In genomic region chr2:209473930-209474419, GRCh38 we compare ENCODE assay signal across 11 cellular contexts. TPM values are rescaled to one million over a fixed set of nuclear protein-coding genes. Genes with fewer than 3 reads are reported as not detected.
DNase-seq lines count a peak whose midpoint lies in the region; ATAC-seq, FAIRE-seq and TF ChIP-seq lines count a peak whose summit lies in the region.
"Had no signal": no experiment of that assay in that cellular context is flagged by ENCODE, and none has a peak within 500 bp of the region (broad histone marks: within the 10 kb centered on the region; RNA-seq: fewer than 3 reads in every experiment).

No MANE protein-coding gene starts in this region.

- POLR2A ChIA-PET in HEK293T (lab: Yijun Ruan, JAX): no interaction called here

- CTCF ChIA-PET in HEK293T (lab: Yijun Ruan, JAX): no interaction called here

- TF ChIP-seq POLR2A in GM12892 (IDR thresholded peaks at IDR 0.05; ENCODE audit: low read depth, low read length): no peak

- H3K4me1 ChIP-seq in foreskin keratinocyte: peaks cover 24% of the 10 kb centered on the region

- ATAC-seq in foreskin keratinocyte: peak; percentile 94
- no peak for ATAC-seq in HG03139 (IDR thresholded peaks at IDR 0.05; ENCODE audit: unreplicated experiment)

- DNase-seq in ACHN (peak; percentile 67), HEK293T (ENCODE audit: extremely low spot score) (no peak), RKO (ENCODE audit: low spot score) (peak; percentile 18), foreskin keratinocyte (peak; percentile 78 to 87), NCI-H524 treated with DMSO at 0.1 percent for 48 hours (lab: John Stamatoyannopoulos, UW) (no peak), DMS114 treated with DMSO at 0.1 percent for 48 hours (lab: John Stamatoyannopoulos, UW; ENCODE audit: unreplicated experiment) (no peak), GM12892 (ENCODE audit: insufficient read length) (no peak)
- DNase-seq: activated CD4-positive, alpha-beta memory T cell treated with anti-CD3 and anti-CD28 coated beads, Interleukin-2, amount 10 ng/mL, durations not matched to agents 7 days and 5 days; DMS153; NCI-H1048 had no signal

- FAIRE-seq in GM12892 (lab: Jason Lieb, UNC): no peak

- TF ChIP-seq CTCF in foreskin keratinocyte (conservative IDR thresholded peaks at IDR 0.05): no peak

- no peaks in the 10 kb centered on the region for H3K27me3 ChIP-seq in foreskin keratinocyte

- H3K27ac ChIP-seq in foreskin keratinocyte: no peak overlapping the region

- in situ Hi-C loops in ACHN (cut with HindIII; ENCODE audit: low pct_ligation_motif_present, low pct_unique_long_range_greater_than_20kb, low sequenced_read_pairs): no loop called here

TF ChIP-seq in HEK293T, 16 proteins besides CTCF, POLR2A, EP300 and RAD21:
- no peak for TF ChIP-seq BHLHE40 (IDR thresholded peaks at IDR 0.05; ENCODE audit: borderline replicate concordance)
- TF ChIP-seq PKNOX1 (IDR thresholded peaks at IDR 0.05): peak; percentile 87
- peak; percentile 64 for TF ChIP-seq CTBP1 (IDR thresholded peaks at IDR 0.05; ENCODE audit: borderline replicate concordance)
- no peak for TF ChIP-seq SUZ12 (IDR thresholded peaks at IDR 0.05)
- peak; percentile 85 for TF ChIP-seq ZNF384 (IDR thresholded peaks at IDR 0.05)

RNA-seq across cellular contexts. Expression of gene MAP2, which starts 50.1 kb away (rescaled TPM):
- total RNA-seq in foreskin keratinocyte: 7.4 and 9.1 TPM in 2 replicates
- 3.1 and 3.6 TPM in 2 replicates for polyA plus RNA-seq in foreskin keratinocyte
- polyA plus RNA-seq in GM12892 (2012; ENCODE audit: missing spikeins): not detected
- total RNA-seq: activated CD4-positive, alpha-beta memory T cell treated with anti-CD3 and anti-CD28 coated beads, Interleukin-2, amount 10 ng/mL, durations not matched to agents 7 days and 5 days had no signal

Comparison
In these comparisons a context has a peak if more than half of its experiments do, and no peak if none do; other contexts are left out.
1. DNase-seq: peak in ACHN (single experiment), RKO (single experiment) and foreskin keratinocyte (2 of 2); none in HEK293T (single experiment), NCI-H524 treated with DMSO at 0.1 percent for 48 hours (single experiment), DMS114 treated with DMSO at 0.1 percent for 48 hours (single experiment) and GM12892 (single experiment).